ENCODE assay signal across 20 cellular contexts in the genomic region with DNA sequence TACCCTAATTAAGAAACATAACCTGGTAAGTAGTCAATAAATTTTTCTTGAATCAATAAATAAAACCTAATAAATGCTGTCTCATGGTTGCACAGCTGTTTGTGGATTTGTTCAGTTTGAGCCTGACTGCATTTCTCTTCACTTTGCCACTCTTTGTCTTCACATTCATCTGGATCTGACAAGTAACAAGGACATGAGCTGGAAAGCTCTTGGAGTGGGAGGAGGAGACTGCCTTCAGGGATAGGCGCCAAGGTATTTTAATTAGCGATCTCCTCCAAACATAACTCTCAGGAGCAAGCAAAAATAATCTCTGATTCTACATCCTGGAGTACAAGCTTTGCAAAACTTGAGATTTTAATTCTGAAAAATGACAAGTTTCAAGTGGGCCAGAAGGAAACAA.
DNase-seq lines count a peak whose midpoint lies in the region; ATAC-seq, FAIRE-seq and TF ChIP-seq lines count a peak whose summit lies in the region.
"Had no signal": no experiment of that assay in that cellular context is flagged by ENCODE, and none has a peak within 500 bp of the region (broad histone marks: within the 10 kb centered on the region; RNA-seq: fewer than 3 reads in every experiment).

No MANE protein-coding gene starts in this region.

- H3K27me3 ChIP-seq in cardiac muscle cell: no peaks in the 10 kb centered on the region
- H3K27me3 ChIP-seq in heart left ventricle: no peaks in the 10 kb centered on the region
- no peaks in the 10 kb centered on the region for H3K27me3 ChIP-seq in astrocyte (ENCODE audit: insufficient read depth, low read length)
- no peaks in the 10 kb centered on the region for H3K27me3 ChIP-seq in subcutaneous abdominal adipose tissue (ENCODE audit: control insufficient read depth in 5 of 5, insufficient read depth in 4 of 5, low read length in 5 of 5)
- H3K27me3 ChIP-seq: right lobe of liver had no signal

- H3K4me1 ChIP-seq in cardiac muscle cell (ENCODE audit: low read depth): no peaks in the 10 kb centered on the region
- peaks cover 0 to 11% (median 0%) of the 10 kb centered on the region in 12 donors for H3K4me1 ChIP-seq in heart left ventricle
- H3K4me1 ChIP-seq in astrocyte (ENCODE audit: insufficient read depth, low read length): peaks cover 6% of the 10 kb centered on the region
- peaks cover 3 to 56% (median 41%) of the 10 kb centered on the region in 5 donors for H3K4me1 ChIP-seq in subcutaneous abdominal adipose tissue (ENCODE audit: control insufficient read depth in 5 of 5, insufficient read depth in 5 of 5, low read length in 5 of 5)

- H3K9me3 ChIP-seq in cardiac muscle cell (ENCODE audit: low read depth): no peaks in the 10 kb centered on the region
- no peaks in the 10 kb centered on the region for H3K9me3 ChIP-seq in heart left ventricle
- H3K9me3 ChIP-seq in astrocyte (ENCODE audit: insufficient read depth, low read depth, low read length): no peaks in the 10 kb centered on the region
- H3K9me3 ChIP-seq in subcutaneous abdominal adipose tissue (ENCODE audit: control insufficient read depth in 5 of 5, low read length in 5 of 5): no peaks in the 10 kb centered on the region
- H3K9me3 ChIP-seq: right lobe of liver had no signal

- H3K9me3 Mint-ChIP-seq in astrocyte (ENCODE audit: unreplicated experiment): no peaks in the 10 kb centered on the region
- H3K9me3 Mint-ChIP-seq: stimulated activated effector memory CD8-positive, alpha-beta T cell treated with anti-CD3 and anti-CD28 coated beads, Interleukin-12 subunit alpha, Interleukin-12 subunit beta, amount 100 ng/mL, for 72 hours had no signal

- no peak overlapping the region for H3K4me3 ChIP-seq in cardiac muscle cell
- H3K4me3 ChIP-seq in heart left ventricle: no peak overlapping the region
- H3K4me3 ChIP-seq in astrocyte (ENCODE audit: insufficient read depth, low read depth, low read length): no peak overlapping the region
- no peak overlapping the region for H3K4me3 ChIP-seq in subcutaneous abdominal adipose tissue (ENCODE audit: low read depth in 1 of 5, low read length in 5 of 5)
- H3K4me3 ChIP-seq: right lobe of liver had no signal

- no peak overlapping the region for H3K4me2 ChIP-seq in astrocyte (ENCODE audit: low read length)

- no peak overlapping the region for H3K9ac ChIP-seq in astrocyte (ENCODE audit: low read length)
- H3K9ac ChIP-seq in subcutaneous abdominal adipose tissue (ENCODE audit: low read length in 5 of 5): no peak overlapping the region

- no peak overlapping the region for H2AFZ ChIP-seq in astrocyte (ENCODE audit: low read depth, low read length)

- ATAC-seq in heart left ventricle: no peak
- no peak for ATAC-seq in HG03442 (IDR thresholded peaks at IDR 0.05; ENCODE audit: unreplicated experiment)
- ATAC-seq: right lobe of liver; stimulated activated effector memory CD8-positive, alpha-beta T cell treated with anti-CD3 and anti-CD28 coated beads, Interleukin-12 subunit alpha, Interleukin-12 subunit beta, amount 100 ng/mL, for 72 hours; T-cell had no signal

- H4K20me1 ChIP-seq in astrocyte (ENCODE audit: insufficient read depth, low read length): no peaks in the 10 kb centered on the region

- peak; percentile 75 for FAIRE-seq in astrocyte (lab: Jason Lieb, UNC)
- FAIRE-seq: G401.6 had no signal

- H3K36me3 ChIP-seq in cardiac muscle cell (peaks cover 8% of the 10 kb centered on the region), heart left ventricle (no peaks in the 10 kb centered on the region), astrocyte (ENCODE audit: insufficient read depth, low read length) (no peaks in the 10 kb centered on the region), subcutaneous abdominal adipose tissue (ENCODE audit: control insufficient read depth in 5 of 5, insufficient read depth in 5 of 5, low read length in 5 of 5) (no peaks in the 10 kb centered on the region)
- H3K36me3 ChIP-seq: right lobe of liver had no signal

- TF ChIP-seq POLR2A in heart left ventricle (IDR thresholded peaks at IDR 0.05): no peak

- peak overlapping the region; percentile 52 for H3K27ac ChIP-seq in cardiac muscle cell
- H3K27ac ChIP-seq in heart left ventricle: no peak overlapping the region
- no peak overlapping the region for H3K27ac ChIP-seq in astrocyte (ENCODE audit: low read depth, low read length)
- H3K27ac ChIP-seq in subcutaneous abdominal adipose tissue (ENCODE audit: low read depth, low read length): peak overlapping the region; percentile 68
- H3K27ac ChIP-seq: right lobe of liver, VCaP had no signal

- no peak overlapping the region for H3K4me3 Mint-ChIP-seq in astrocyte (ENCODE audit: unreplicated experiment)
- H3K4me3 Mint-ChIP-seq: immature natural killer cell; stimulated activated effector memory CD8-positive, alpha-beta T cell treated with anti-CD3 and anti-CD28 coated beads, Interleukin-12 subunit alpha, Interleukin-12 subunit beta, amount 100 ng/mL, for 72 hours; T-cell had no signal

- intact Hi-C loops in heart left ventricle (cut with DNase I): no loop called here

- no peak for TF ChIP-seq CTCF in cardiac muscle cell (IDR thresholded peaks at IDR 0.05; ENCODE audit: low read depth, low read length)
- TF ChIP-seq CTCF in heart left ventricle (IDR thresholded peaks at IDR 0.05): no peak
- no peak for TF ChIP-seq CTCF in astrocyte (IDR thresholded peaks at IDR 0.05; ENCODE audit: insufficient read depth, low read depth, low read length)

- no peaks in the 10 kb centered on the region for H3K36me3 Mint-ChIP-seq in astrocyte (ENCODE audit: low read depth, unreplicated experiment)
- H3K36me3 Mint-ChIP-seq: immature natural killer cell; stimulated activated effector memory CD8-positive, alpha-beta T cell treated with anti-CD3 and anti-CD28 coated beads, Interleukin-12 subunit alpha, Interleukin-12 subunit beta, amount 100 ng/mL, for 72 hours; T-cell had no signal

- H3K27ac Mint-ChIP-seq in astrocyte (ENCODE audit: unreplicated experiment): no peak overlapping the region
- H3K27ac Mint-ChIP-seq: immature natural killer cell; stimulated activated effector memory CD8-positive, alpha-beta T cell treated with anti-CD3 and anti-CD28 coated beads, Interleukin-12 subunit alpha, Interleukin-12 subunit beta, amount 100 ng/mL, for 72 hours; T-cell had no signal

- peak in 1 of 2 donors; percentile 51 for DNase-seq in cardiac muscle cell (ENCODE audit: low read depth in 1 of 2, low spot score in 1 of 2)
- DNase-seq in heart left ventricle: no peak
- DNase-seq in astrocyte (ENCODE audit: low read depth): peak; percentile 49
- DNase-seq in globus pallidus (ENCODE audit: low spot score): peak; percentile 10
- no peak for DNase-seq in inferior parietal cortex (ENCODE audit: extremely low spot score)
- DNase-seq in DMS53 (lab: John Stamatoyannopoulos, UW): no peak
- DNase-seq: ACHN; activated CD8-positive, alpha-beta memory T cell treated with anti-CD3 and anti-CD28 coated beads, Interleukin-2, amount 50 U/mL, for 48 hours; central memory CD4-positive, alpha-beta T cell; erythroblast; immature natural killer cell; NCI-H146; NCI-H69; right lobe of liver; T-cell had no signal

- 69 to 83% (median 79%) methylated on average over 2 of the region's 2 CpGs for WGBS in heart left ventricle, 4 donors

- H3K79me2 ChIP-seq in astrocyte (ENCODE audit: insufficient read depth, low read length): no peaks in the 10 kb centered on the region

- peaks cover 24% of the 10 kb centered on the region for H3K4me1 Mint-ChIP-seq in astrocyte (ENCODE audit: low read depth, unreplicated experiment)
- H3K4me1 Mint-ChIP-seq: immature natural killer cell; stimulated activated effector memory CD8-positive, alpha-beta T cell treated with anti-CD3 and anti-CD28 coated beads, Interleukin-12 subunit alpha, Interleukin-12 subunit beta, amount 100 ng/mL, for 72 hours; T-cell had no signal

- H3K27me3 Mint-ChIP-seq in astrocyte (ENCODE audit: low read depth, unreplicated experiment): no peaks in the 10 kb centered on the region
- H3K27me3 Mint-ChIP-seq: T-cell had no signal

Comparison
In these comparisons a context has a peak if more than half of its experiments do, and no peak if none do; other contexts are left out.
1. H3K27ac ChIP-seq: peak in cardiac muscle cell (single experiment) and subcutaneous abdominal adipose tissue (single experiment); none in heart left ventricle (0 of 12) and astrocyte (single experiment).
2. DNase-seq: peak in astrocyte (single experiment) and globus pallidus (single experiment); none in heart left ventricle (0 of 5), inferior parietal cortex (single experiment) and DMS53 (single experiment).